ENCODE assay signal across 8 cellular contexts in genomic region chr2:197152451-197153228, GRCh38.
DNase-seq lines count a peak whose midpoint lies in the region; ATAC-seq and TF ChIP-seq lines count a peak whose summit lies in the region.

No MANE protein-coding gene starts in this region.

- peak overlapping the region; percentile 73 to 87 (median 80) for H3K4me3 Mint-ChIP-seq in IgD-negative memory B cell
- H3K4me3 Mint-ChIP-seq in activated naive CD8-positive, alpha-beta T cell treated with anti-CD3 and anti-CD28 coated beads, Interleukin-2, amount 50 U/mL, for 24 hours = peak overlapping the region; percentile 51
- no peak overlapping the region for H3K4me3 Mint-ChIP-seq in neural progenitor cell

- H3K27me3 ChIP-seq in neural progenitor cell = no peaks in the 10 kb centered on the region

- H3K27me3 Mint-ChIP-seq in IgD-negative memory B cell = no peaks in the 10 kb centered on the region
- no peaks in the 10 kb centered on the region for H3K27me3 Mint-ChIP-seq in activated naive CD8-positive, alpha-beta T cell treated with anti-CD3 and anti-CD28 coated beads, Interleukin-2, amount 50 U/mL, for 24 hours
- H3K27me3 Mint-ChIP-seq in neural progenitor cell (ENCODE audit: insufficient read depth, low read depth) = no peaks in the 10 kb centered on the region

- no peaks in the 10 kb centered on the region for H3K4me1 ChIP-seq in neural progenitor cell

- no peaks in the 10 kb centered on the region for H3K9me3 ChIP-seq in neural progenitor cell (ENCODE audit: low read depth)

- H3K36me3 Mint-ChIP-seq in IgD-negative memory B cell (peaks cover 5% of the 10 kb centered on the region), neural progenitor cell (no peaks in the 10 kb centered on the region)
- peaks cover 41% of the 10 kb centered on the region for H3K36me3 Mint-ChIP-seq in activated naive CD8-positive, alpha-beta T cell treated with anti-CD3 and anti-CD28 coated beads, Interleukin-2, amount 50 U/mL, for 24 hours (ENCODE audit: low read depth)

- H3K27ac ChIP-seq in neural progenitor cell = no peak overlapping the region

- TF ChIP-seq CTCF in GM12865 (IDR thresholded peaks at IDR 0.05; ENCODE audit: insufficient read depth, low read depth, low read length, missing control alignments) = peak; percentile 26
- no peak for TF ChIP-seq CTCF in neural progenitor cell (IDR thresholded peaks at IDR 0.05)

- no peaks in the 10 kb centered on the region for H3K36me3 ChIP-seq in neural progenitor cell

- H3F3A ChIP-seq in neural progenitor cell (ENCODE audit: low read depth) = no peaks in the 10 kb centered on the region

- no peaks in the 10 kb centered on the region for H4K20me1 ChIP-seq in neural progenitor cell (ENCODE audit: low read depth)

- H3K27ac Mint-ChIP-seq in IgD-negative memory B cell = peak overlapping the region; percentile 91 to 97 (median 97)
- H3K27ac Mint-ChIP-seq in activated naive CD8-positive, alpha-beta T cell treated with anti-CD3 and anti-CD28 coated beads, Interleukin-2, amount 50 U/mL, for 24 hours = peak overlapping the region; percentile 73
- H3K27ac Mint-ChIP-seq in neural progenitor cell = peak overlapping the region; percentile 12

- H2AFZ ChIP-seq in neural progenitor cell (replicated peaks) = no peak overlapping the region

- H3K4me3 ChIP-seq in GM12865 (ENCODE audit: low read depth, low read length) (no peak overlapping the region), neural progenitor cell (no peak overlapping the region)

- H3K4me1 Mint-ChIP-seq in IgD-negative memory B cell = peaks cover 43 to 71% (median 56%) of the 10 kb centered on the region in 3 donors
- H3K4me1 Mint-ChIP-seq in activated naive CD8-positive, alpha-beta T cell treated with anti-CD3 and anti-CD28 coated beads, Interleukin-2, amount 50 U/mL, for 24 hours = peaks cover 93% of the 10 kb centered on the region
- no peaks in the 10 kb centered on the region for H3K4me1 Mint-ChIP-seq in neural progenitor cell

- ATAC-seq in GM21515 (IDR thresholded peaks at IDR 0.05; ENCODE audit: unreplicated experiment) = peak; percentile 76
- ATAC-seq in activated naive CD8-positive, alpha-beta T cell treated with anti-CD3 and anti-CD28 coated beads, Interleukin-2, amount 50 U/mL, for 24 hours = peak; percentile 63

- no peak overlapping the region for H3K4me2 ChIP-seq in neural progenitor cell

- DNase-seq in GM12865 (ENCODE audit: low read depth) = peak; percentile 77
- no peak for DNase-seq in activated naive CD8-positive, alpha-beta T cell treated with anti-CD3 and anti-CD28 coated beads, Interleukin-2, amount 50 U/mL, for 24 hours
- no peak for DNase-seq in neural progenitor cell (ENCODE audit: low spot score)
- DNase-seq in DMS79 treated with DMSO at 0.1 percent for 48 hours (lab: John Stamatoyannopoulos, UW) = no peak
- no peak for DNase-seq in NCI-H2081 (lab: John Stamatoyannopoulos, UW)
- DNase-seq in NCI-H526 treated with DMSO at 0.1 percent for 48 hours (lab: John Stamatoyannopoulos, UW) = no peak

- no peaks in the 10 kb centered on the region for H3K79me2 ChIP-seq in neural progenitor cell (ENCODE audit: low read depth)

- H3K9me3 Mint-ChIP-seq in IgD-negative memory B cell (peaks cover 0 to 3% (median 0%) of the 10 kb centered on the region in 3 donors), neural progenitor cell (peaks cover 5% of the 10 kb centered on the region)
- H3K9me3 Mint-ChIP-seq in activated naive CD8-positive, alpha-beta T cell treated with anti-CD3 and anti-CD28 coated beads, Interleukin-2, amount 50 U/mL, for 24 hours = peaks cover 13% of the 10 kb centered on the region

- no peak overlapping the region for H3K9ac ChIP-seq in neural progenitor cell

Comparison
In these comparisons a context has a peak if more than half of its experiments do, and no peak if none do; other contexts are left out.
1. H3K27ac Mint-ChIP-seq: peak in every context shown above with its lines; median percentile 97 in IgD-negative memory B cell; 73 in activated naive CD8-positive, alpha-beta T cell treated with anti-CD3 and anti-CD28 coated beads, Interleukin-2, amount 50 U/mL, for 24 hours; 12 in neural progenitor cell.